8 cellular contexts compared by ENCODE assay signal in the genomic region with DNA sequence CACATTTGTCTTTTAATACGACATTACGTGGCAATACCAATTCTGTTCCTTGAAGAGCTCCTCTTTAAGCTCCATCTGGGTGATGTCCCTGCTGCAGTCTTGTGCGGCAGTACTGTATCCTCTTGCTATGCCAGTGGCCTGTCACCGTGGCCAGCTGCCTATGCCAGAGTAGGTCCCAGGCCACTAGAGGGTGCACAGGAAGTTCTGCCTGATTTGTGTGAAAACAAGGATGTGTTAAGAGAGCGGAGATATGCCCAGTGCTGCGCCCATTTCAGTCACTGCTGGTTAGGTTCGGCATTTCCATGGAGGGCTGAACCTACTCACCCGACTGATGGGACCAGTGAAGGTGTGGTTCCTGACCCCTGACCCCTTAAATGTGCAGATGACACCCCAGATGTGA. TPM values are rescaled to one million over a fixed set of nuclear protein-coding genes. Genes with fewer than 3 reads are reported as not detected.
DNase-seq lines count a peak whose midpoint lies in the region; ATAC-seq and TF ChIP-seq lines count a peak whose summit lies in the region.

No MANE protein-coding gene starts in this region.

- peaks cover 12% of the 10 kb centered on the region for H3K4me1 Mint-ChIP-seq in activated B cell treated with CpG ODN at 0.5 μM for 24 hours

- H3K27ac Mint-ChIP-seq in activated B cell treated with CpG ODN at 0.5 μM for 24 hours = no peak overlapping the region

- no peaks in the 10 kb centered on the region for H3K27me3 Mint-ChIP-seq in activated B cell treated with CpG ODN at 0.5 μM for 24 hours

- CTCF ChIA-PET in activated B cell treated with CpG ODN at 0.5 μM for 24 hours (lab: Charles Lee) = interaction anchor here (0.6 to 0.9 kb wide), 3 partner anchors 19 to 274 kb away, joined by 3 read pairs; no protein-coding TSS in a partner anchor

- POLR2A ChIA-PET in activated B cell treated with CpG ODN at 0.5 μM for 24 hours (lab: Charles Lee) = no interaction called here

- peaks cover 22% of the 10 kb centered on the region for H3K36me3 Mint-ChIP-seq in activated B cell treated with CpG ODN at 0.5 μM for 24 hours (ENCODE audit: low read depth)

- no peak overlapping the region for H3K4me3 Mint-ChIP-seq in activated B cell treated with CpG ODN at 0.5 μM for 24 hours

- ATAC-seq in activated B cell treated with CpG ODN at 0.5 μM for 24 hours (ENCODE audit: low read depth) (peak; percentile 18), HG03280 (IDR thresholded peaks at IDR 0.05; ENCODE audit: unreplicated experiment) (no peak), HG02938 (IDR thresholded peaks at IDR 0.05; ENCODE audit: unreplicated experiment) (no peak)

- peak; percentile 8 for DNase-seq in A172 (ENCODE audit: low spot score)
- DNase-seq in activated B cell treated with CpG ODN at 0.5 μM for 24 hours = no peak
- DNase-seq in islet precursor cell = peak; percentile 76
- no peak for DNase-seq in T-helper 2 cell
- no peak for DNase-seq in NAMALWA (ENCODE audit: low spot score)

- intact Hi-C loops in activated B cell treated with CpG ODN at 0.5 μM for 24 hours (cut with micrococcal nuclease) = no loop called here

- TF ChIP-seq CTCF in GM12873 (IDR thresholded peaks at IDR 0.05; ENCODE audit: insufficient read depth, low read depth, low read length, missing control alignments) (peak; percentile 46), activated B cell treated with CpG ODN at 0.5 μM for 24 hours (IDR thresholded peaks at IDR 0.05) (no peak)

- no peaks in the 10 kb centered on the region for H3K9me3 Mint-ChIP-seq in activated B cell treated with CpG ODN at 0.5 μM for 24 hours

RNA-seq across cellular contexts. Expression of a gene that starts 25.2 kb away (rescaled TPM):
- total RNA-seq in A172 (2014; rRNA removed; shearing (Covaris generic)) = 23.8 and 26.8 TPM in 2 replicates
- total RNA-seq in activated B cell treated with CpG ODN at 0.5 μM for 24 hours = 16.2 and 19.8 TPM in 2 replicates

RNA-seq across cellular contexts. Expression of a gene that starts 26.8 kb away (rescaled TPM):
- 96.1 and 118 TPM in 2 replicates for total RNA-seq in A172 (2014; rRNA removed; shearing (Covaris generic))
- total RNA-seq in activated B cell treated with CpG ODN at 0.5 μM for 24 hours = 93.7 and 98.8 TPM in 2 replicates

Comparison
In these comparisons a context has a peak if more than half of its experiments do, and no peak if none do; other contexts are left out.
1. DNase-seq: peak in A172 (single experiment) and islet precursor cell (single experiment); none in activated B cell treated with CpG ODN at 0.5 μM for 24 hours (single experiment), T-helper 2 cell (0 of 5) and NAMALWA (single experiment).